Comparison of ENCODE assay signal across 11 cellular contexts in the genomic region with DNA sequence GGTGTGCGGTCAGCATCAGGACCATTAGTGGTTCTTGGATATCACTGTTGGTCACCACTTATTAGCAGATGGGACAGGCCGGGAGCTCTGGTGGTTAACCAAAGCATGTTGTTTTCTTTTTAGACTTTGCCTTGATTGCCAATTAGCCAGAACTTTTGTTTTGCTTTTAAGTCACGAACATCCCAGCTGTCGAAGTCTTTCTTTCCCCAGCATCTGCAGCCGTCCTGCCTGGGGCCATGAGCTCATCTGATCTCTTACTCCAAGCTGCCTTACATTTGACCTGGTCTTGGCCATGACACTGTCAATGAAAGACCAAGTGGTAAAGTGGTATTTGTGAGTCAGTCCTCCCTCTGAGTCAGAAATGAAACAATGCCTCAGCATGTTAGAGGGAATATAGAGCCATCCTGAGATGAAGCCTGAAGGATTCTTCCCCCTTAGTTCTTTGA. TPM values are rescaled to one million over a fixed set of nuclear protein-coding genes. Genes with fewer than 3 reads are reported as not detected.
DNase-seq lines count a peak whose midpoint lies in the region; ATAC-seq and TF ChIP-seq lines count a peak whose summit lies in the region.
"Had no signal": no experiment of that assay in that cellular context is flagged by ENCODE, and none has a peak within 500 bp of the region (broad histone marks: within the 10 kb centered on the region; RNA-seq: fewer than 3 reads in every experiment).

No MANE protein-coding gene starts in this region.

- no peaks in the 10 kb centered on the region for H3K36me3 ChIP-seq in H7 (replicated peaks; ENCODE audit: control insufficient read depth, insufficient read depth, low read length)
- H3K36me3 ChIP-seq: BLaER1 had no signal

- H3K4me1 Mint-ChIP-seq in glutamatergic neuron (ENCODE audit: low read depth, unreplicated experiment): peaks cover 6% of the 10 kb centered on the region
- no peaks in the 10 kb centered on the region for H3K4me1 Mint-ChIP-seq in natural killer cell treated with Interleukin-12 subunit alpha and Interleukin-12 subunit beta and Interleukin-15 and Interleukin-18, amount 100 ng/mL, for 72 hours (ENCODE audit: low read depth in 2 of 2)
- H3K4me1 Mint-ChIP-seq: natural killer cell had no signal

- H3K4me3 Mint-ChIP-seq in glutamatergic neuron (ENCODE audit: unreplicated experiment): no peak overlapping the region
- H3K4me3 Mint-ChIP-seq in natural killer cell treated with Interleukin-12 subunit alpha and Interleukin-12 subunit beta and Interleukin-15 and Interleukin-18, amount 100 ng/mL, for 72 hours: no peak overlapping the region
- H3K4me3 Mint-ChIP-seq: natural killer cell had no signal

- H3K9me3 Mint-ChIP-seq in glutamatergic neuron (ENCODE audit: unreplicated experiment): peaks cover 1% of the 10 kb centered on the region
- H3K9me3 Mint-ChIP-seq in natural killer cell treated with Interleukin-12 subunit alpha and Interleukin-12 subunit beta and Interleukin-15 and Interleukin-18, amount 100 ng/mL, for 72 hours: no peaks in the 10 kb centered on the region
- H3K9me3 Mint-ChIP-seq: natural killer cell had no signal

- peak; percentile 82 for ATAC-seq in SK-N-SH treated with all-trans-retinoic acid at 6 μM for 48 hours
- no peak for ATAC-seq in natural killer cell treated with Interleukin-12 subunit alpha and Interleukin-12 subunit beta and Interleukin-15 and Interleukin-18, amount 100 ng/mL, for 72 hours
- ATAC-seq: natural killer cell had no signal

- H3K4me3 ChIP-seq in H7 (ENCODE audit: insufficient read depth, low read depth, low read length) (no peak overlapping the region), fibroblast of villous mesenchyme (ENCODE audit: low read depth, low read length) (no peak overlapping the region)
- H3K4me3 ChIP-seq: BLaER1 had no signal

- H3K36me3 Mint-ChIP-seq in glutamatergic neuron (ENCODE audit: unreplicated experiment): no peaks in the 10 kb centered on the region
- no peaks in the 10 kb centered on the region for H3K36me3 Mint-ChIP-seq in natural killer cell treated with Interleukin-12 subunit alpha and Interleukin-12 subunit beta and Interleukin-15 and Interleukin-18, amount 100 ng/mL, for 72 hours
- H3K36me3 Mint-ChIP-seq: natural killer cell had no signal

- no peak for TF ChIP-seq CTCF in fibroblast of villous mesenchyme (IDR thresholded peaks at IDR 0.05; ENCODE audit: insufficient read depth, low read depth, low read length)
- TF ChIP-seq CTCF in glutamatergic neuron (IDR thresholded peaks at IDR 0.05; ENCODE audit: partially characterized antibody, unreplicated experiment): no peak

- H3K27me3 Mint-ChIP-seq in glutamatergic neuron (ENCODE audit: unreplicated experiment): no peaks in the 10 kb centered on the region
- H3K27me3 Mint-ChIP-seq in natural killer cell treated with Interleukin-12 subunit alpha and Interleukin-12 subunit beta and Interleukin-15 and Interleukin-18, amount 100 ng/mL, for 72 hours: peaks cover 0 to 4% of the 10 kb centered on the region in 2 donors

- no peak overlapping the region for H3K27ac Mint-ChIP-seq in glutamatergic neuron (ENCODE audit: unreplicated experiment)
- no peak overlapping the region for H3K27ac Mint-ChIP-seq in natural killer cell treated with Interleukin-12 subunit alpha and Interleukin-12 subunit beta and Interleukin-15 and Interleukin-18, amount 100 ng/mL, for 72 hours
- H3K27ac Mint-ChIP-seq: natural killer cell had no signal

- DNase-seq in A172 (ENCODE audit: low spot score): peak; percentile 96
- DNase-seq in H7: peak; percentile 20
- DNase-seq in fibroblast of villous mesenchyme (ENCODE audit: low read depth): peak; percentile 86
- no peak for DNase-seq in glutamatergic neuron
- no peak for DNase-seq in natural killer cell treated with Interleukin-12 subunit alpha and Interleukin-12 subunit beta and Interleukin-15 and Interleukin-18, amount 100 ng/mL, for 72 hours (ENCODE audit: low spot score)
- no peak for DNase-seq in activated gamma-delta T cell treated with Interleukin-2 at 50 U/mL for 16 hours
- DNase-seq in DMS153 (lab: John Stamatoyannopoulos, UW): no peak
- DNase-seq: natural killer cell, NCI-H526 had no signal

- H3K27me3 ChIP-seq in H7 (ENCODE audit: control insufficient read depth, insufficient read depth, low read length): no peaks in the 10 kb centered on the region
- H3K27me3 ChIP-seq: BLaER1 had no signal

TF ChIP-seq in SK-N-SH treated with all-trans-retinoic acid at 6 μM for 48 hours, 23 proteins besides CTCF, POLR2A, EP300 and RAD21:
- TF ChIP-seq PATZ1 (CRISPR knock-in tag; IDR thresholded peaks at IDR 0.05; ENCODE audit: borderline replicate concordance): peak; percentile 68
- TF ChIP-seq ISL1 (CRISPR knock-in tag; IDR thresholded peaks at IDR 0.05): 0 out of 2 replicates have a peak, but pooled peaks have one; percentile 32
- TF ChIP-seq BACH2 (CRISPR knock-in tag; IDR thresholded peaks at IDR 0.05; ENCODE audit: borderline replicate concordance): no peak
- TF ChIP-seq ZC3H10 (CRISPR knock-in tag; IDR thresholded peaks at IDR 0.05): 0 out of 2 replicates have a peak, but pooled peaks have one; percentile 10

RNA-seq across cellular contexts. Expression of gene CREB5, which starts 53.9 kb away (rescaled TPM):
- total RNA-seq in A172 (2014; rRNA removed; shearing (Covaris generic)): 1.4 and 3.2 TPM in 2 replicates
- total RNA-seq in H7 (2014; rRNA removed; shearing (Covaris generic)): 1.8 and 7.7 TPM in 2 replicates
- total RNA-seq in fibroblast of villous mesenchyme (6.0 and 9.3 TPM in 2 replicates), glutamatergic neuron (ENCODE audit: unreplicated experiment) (50.4 TPM)
- under 1 TPM in 1 of 2 donors, not detected in 1; 0.62 TPM for total RNA-seq in natural killer cell treated with Interleukin-12 subunit alpha and Interleukin-12 subunit beta and Interleukin-15 and Interleukin-18, amount 100 ng/mL, for 72 hours

Comparison
In these comparisons a context has a peak if more than half of its experiments do, and no peak if none do; other contexts are left out.
1. DNase-seq: peak in A172 (single experiment), H7 (single experiment) and fibroblast of villous mesenchyme (single experiment); none in glutamatergic neuron (single experiment), natural killer cell treated with Interleukin-12 subunit alpha and Interleukin-12 subunit beta and Interleukin-15 and Interleukin-18, amount 100 ng/mL, for 72 hours (single experiment), activated gamma-delta T cell treated with Interleukin-2 at 50 U/mL for 16 hours (single experiment) and DMS153 (single experiment).